1 cellular context compared by ENCODE assay signal in the genomic region with DNA sequence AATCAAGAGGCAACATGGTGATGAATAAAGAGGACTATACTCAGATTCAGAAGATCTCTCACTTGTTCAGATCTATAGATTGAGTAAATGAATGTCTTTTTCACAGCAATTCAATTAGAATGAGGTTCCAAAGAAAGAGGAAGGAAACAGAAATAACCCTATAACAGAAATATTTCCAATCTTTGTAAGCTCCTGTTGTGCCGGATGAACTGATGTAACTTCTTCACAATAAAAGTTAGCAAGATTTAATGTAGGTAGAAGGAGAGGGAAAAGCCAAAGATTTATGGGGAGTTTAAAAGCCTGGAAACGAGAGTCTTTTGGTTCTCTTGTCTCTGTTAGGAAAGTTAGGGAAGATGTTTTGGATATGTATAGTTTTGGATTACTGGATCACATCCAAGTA.
TF ChIP-seq lines count a peak whose summit lies in the region.

No MANE protein-coding gene starts in this region.

TF ChIP-seq in HEK293, 187 proteins besides CTCF, POLR2A, EP300 and RAD21 (continued from another document):
- TF ChIP-seq, protein P1, sequence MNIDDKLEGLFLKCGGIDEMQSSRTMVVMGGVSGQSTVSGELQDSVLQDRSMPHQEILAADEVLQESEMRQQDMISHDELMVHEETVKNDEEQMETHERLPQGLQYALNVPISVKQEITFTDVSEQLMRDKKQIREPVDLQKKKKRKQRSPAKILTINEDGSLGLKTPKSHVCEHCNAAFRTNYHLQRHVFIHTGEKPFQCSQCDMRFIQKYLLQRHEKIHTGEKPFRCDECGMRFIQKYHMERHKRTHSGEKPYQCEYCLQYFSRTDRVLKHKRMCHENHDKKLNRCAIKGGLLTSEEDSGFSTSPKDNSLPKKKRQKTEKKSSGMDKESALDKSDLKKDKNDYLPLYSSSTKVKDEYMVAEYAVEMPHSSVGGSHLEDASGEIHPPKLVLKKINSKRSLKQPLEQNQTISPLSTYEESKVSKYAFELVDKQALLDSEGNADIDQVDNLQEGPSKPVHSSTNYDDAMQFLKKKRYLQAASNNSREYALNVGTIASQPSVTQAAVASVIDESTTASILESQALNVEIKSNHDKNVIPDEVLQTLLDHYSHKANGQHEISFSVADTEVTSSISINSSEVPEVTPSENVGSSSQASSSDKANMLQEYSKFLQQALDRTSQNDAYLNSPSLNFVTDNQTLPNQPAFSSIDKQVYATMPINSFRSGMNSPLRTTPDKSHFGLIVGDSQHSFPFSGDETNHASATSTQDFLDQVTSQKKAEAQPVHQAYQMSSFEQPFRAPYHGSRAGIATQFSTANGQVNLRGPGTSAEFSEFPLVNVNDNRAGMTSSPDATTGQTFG (tag by site-specific recombination; IDR thresholded peaks at IDR 0.05; ENCODE audit: borderline replicate concordance), result no peak
- TF ChIP-seq ZNF629 (tag by site-specific recombination; IDR thresholded peaks at IDR 0.05) (no peak), ZNF792 (tag by site-specific recombination; IDR thresholded peaks at IDR 0.05) (no peak)
- TF ChIP-seq, protein P2, sequence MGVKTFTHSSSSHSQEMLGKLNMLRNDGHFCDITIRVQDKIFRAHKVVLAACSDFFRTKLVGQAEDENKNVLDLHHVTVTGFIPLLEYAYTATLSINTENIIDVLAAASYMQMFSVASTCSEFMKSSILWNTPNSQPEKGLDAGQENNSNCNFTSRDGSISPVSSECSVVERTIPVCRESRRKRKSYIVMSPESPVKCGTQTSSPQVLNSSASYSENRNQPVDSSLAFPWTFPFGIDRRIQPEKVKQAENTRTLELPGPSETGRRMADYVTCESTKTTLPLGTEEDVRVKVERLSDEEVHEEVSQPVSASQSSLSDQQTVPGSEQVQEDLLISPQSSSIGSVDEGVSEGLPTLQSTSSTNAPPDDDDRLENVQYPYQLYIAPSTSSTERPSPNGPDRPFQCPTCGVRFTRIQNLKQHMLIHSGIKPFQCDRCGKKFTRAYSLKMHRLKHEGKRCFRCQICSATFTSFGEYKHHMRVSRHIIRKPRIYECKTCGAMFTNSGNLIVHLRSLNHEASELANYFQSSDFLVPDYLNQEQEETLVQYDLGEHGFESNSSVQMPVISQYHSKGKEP (tag by site-specific recombination; IDR thresholded peaks at IDR 0.05), result no peak
TF ChIP-seq in HEK293: peak in this region for 4.
